ENCODE assay signal across 8 cellular contexts in genomic region chr5:58871648-58872242, GRCh38.
DNase-seq lines count a peak whose midpoint lies in the region; ATAC-seq and TF ChIP-seq lines count a peak whose summit lies in the region.

No MANE protein-coding gene starts in this region.

- ATAC-seq in Panc1, result no peak
- no peak for ATAC-seq in HG03025 (IDR thresholded peaks at IDR 0.05; ENCODE audit: low FRiP score, unreplicated experiment)

- no peak overlapping the region for H2AFZ ChIP-seq in neural progenitor cell (replicated peaks)

- H3K4me1 ChIP-seq in Panc1 (ENCODE audit: control insufficient read depth, insufficient read depth, low read length) (no peaks in the 10 kb centered on the region), neural progenitor cell (no peaks in the 10 kb centered on the region)

- peak; percentile 31 to 35 for DNase-seq in stimulated activated CD4-positive, alpha-beta T cell treated with anti-CD3 and anti-CD28 coated beads, Interleukin-2, amount 100 ng/mL, for 48 hours
- no peak for DNase-seq in stimulated activated CD4-positive, alpha-beta T cell treated with anti-CD3 and anti-CD28 coated beads, Interleukin-4, amount 100 ng/mL, for 4 hours
- DNase-seq in HFFc6, result peak; percentile 25
- DNase-seq in Panc1 (ENCODE audit: low read depth, low spot score), result no peak
- DNase-seq in dorsolateral prefrontal cortex, result no peak
- peak; percentile 39 for DNase-seq in neural progenitor cell (ENCODE audit: low spot score)
- DNase-seq in COLO829 (ENCODE audit: low spot score), result no peak

- H3K9ac ChIP-seq in neural progenitor cell, result no peak overlapping the region

- no peak overlapping the region for H3K27ac ChIP-seq in Panc1 (ENCODE audit: low read length)
- H3K27ac ChIP-seq in dorsolateral prefrontal cortex, result no peak overlapping the region
- no peak overlapping the region for H3K27ac ChIP-seq in neural progenitor cell

- H3K4me3 Mint-ChIP-seq in HFFc6, result no peak overlapping the region
- no peak overlapping the region for H3K4me3 Mint-ChIP-seq in neural progenitor cell

- intact Hi-C loops in Panc1 (cut with micrococcal nuclease; ENCODE audit: unreplicated experiment) (loop anchor here (5.0 kb wide), 1 partner anchor 136 kb away; no protein-coding TSS in a partner anchor), dorsolateral prefrontal cortex (cut with DNase I) (no loop called here)

- no TSS peak for BruUV-seq in Panc1 (replicated peaks; lab: Mats Ljungman, UMichigan)

- H3K27me3 ChIP-seq in Panc1 (ENCODE audit: control insufficient read depth, insufficient read depth, low read length) (no peaks in the 10 kb centered on the region; the same call in 1 of the 2 replicates), dorsolateral prefrontal cortex (peaks cover 0 to 2% (median 0%) of the 10 kb centered on the region in 45 donors), neural progenitor cell (no peaks in the 10 kb centered on the region)

- H3K27ac Mint-ChIP-seq in HFFc6 (no peak overlapping the region), neural progenitor cell (no peak overlapping the region)

- H3K36me3 ChIP-seq in Panc1 (ENCODE audit: control insufficient read depth, insufficient read depth, low read length), result no peaks in the 10 kb centered on the region
- no peaks in the 10 kb centered on the region for H3K36me3 ChIP-seq in neural progenitor cell

- H3K36me3 Mint-ChIP-seq in HFFc6 (ENCODE audit: low read depth) (no peaks in the 10 kb centered on the region), neural progenitor cell (no peaks in the 10 kb centered on the region)

- H3F3A ChIP-seq in neural progenitor cell (ENCODE audit: low read depth), result no peaks in the 10 kb centered on the region

- TF ChIP-seq CTCF in HFFc6 (IDR thresholded peaks at IDR 0.05) (peak; percentile 87), Panc1 (IDR thresholded peaks at IDR 0.05) (peak; percentile 70; the same call in 1 of the 2 replicates), dorsolateral prefrontal cortex (IDR thresholded peaks at IDR 0.05 in 54 of 56, conservative IDR thresholded peaks at IDR 0.05 in 2 of 56; ENCODE audit: low read depth in 1 of 56, partially characterized antibody in 56 of 56) (peak; percentile 35 to 85 (median 58)), neural progenitor cell (IDR thresholded peaks at IDR 0.05) (peak; percentile 73)

- H3K4me1 Mint-ChIP-seq in HFFc6 (ENCODE audit: low read depth), result no peaks in the 10 kb centered on the region
- no peaks in the 10 kb centered on the region for H3K4me1 Mint-ChIP-seq in neural progenitor cell

- in situ Hi-C loops in Panc1 (cut with HindIII; ENCODE audit: low pct_unique_long_range_greater_than_20kb, low sequenced_read_pairs), result no loop called here

- CTCF ChIA-PET in Panc1 (lab: Charles Lee), result interaction anchor here (0.6 kb wide), 1 partner anchor 253 kb away, joined by 3 read pairs; no protein-coding TSS in a partner anchor

- no peaks in the 10 kb centered on the region for H3K9me3 ChIP-seq in Panc1 (ENCODE audit: control insufficient read depth, insufficient read depth, low read depth, low read length)
- H3K9me3 ChIP-seq in neural progenitor cell (ENCODE audit: low read depth), result no peaks in the 10 kb centered on the region

- H3K9me3 Mint-ChIP-seq in HFFc6 (no peaks in the 10 kb centered on the region), neural progenitor cell (no peaks in the 10 kb centered on the region)

- H3K79me2 ChIP-seq in neural progenitor cell (ENCODE audit: low read depth), result no peaks in the 10 kb centered on the region

- H3K4me3 ChIP-seq in Panc1 (ENCODE audit: low read depth in 2 of 2, low read length in 2 of 2) (no peak overlapping the region), dorsolateral prefrontal cortex (no peak overlapping the region), neural progenitor cell (no peak overlapping the region)

- H3K27me3 Mint-ChIP-seq in HFFc6 (ENCODE audit: insufficient read depth) (no peaks in the 10 kb centered on the region; the same call in 1 of the 2 replicates), neural progenitor cell (ENCODE audit: insufficient read depth, low read depth) (no peaks in the 10 kb centered on the region)

- H4K20me1 ChIP-seq in neural progenitor cell (ENCODE audit: low read depth), result no peaks in the 10 kb centered on the region

- POLR2A ChIA-PET in Panc1 (lab: Charles Lee), result no interaction called here

- no peak overlapping the region for H3K4me2 ChIP-seq in neural progenitor cell

Comparison
In these comparisons a context has a peak if more than half of its experiments do, and no peak if none do; other contexts are left out.
1. DNase-seq: peak in stimulated activated CD4-positive, alpha-beta T cell treated with anti-CD3 and anti-CD28 coated beads, Interleukin-2, amount 100 ng/mL, for 48 hours (2 of 2), HFFc6 (single experiment) and neural progenitor cell (single experiment); none in stimulated activated CD4-positive, alpha-beta T cell treated with anti-CD3 and anti-CD28 coated beads, Interleukin-4, amount 100 ng/mL, for 4 hours (0 of 2), Panc1 (single experiment), dorsolateral prefrontal cortex (0 of 10) and COLO829 (single experiment).
2. Peak in every context shown above with its lines, with median percentiles within 50 percentile points of each other: CTCF ChIP-seq.